1 cellular context compared by ENCODE assay signal in genomic region chrX:136694491-136695087, GRCh38.
A peak's percentile ranks its signal among the peaks of the same experiment; 100 is the strongest.
TF ChIP-seq lines count a peak whose summit lies in the region.

No MANE protein-coding gene starts in this region.

TF ChIP-seq in IMR-90, 13 proteins besides CTCF, POLR2A, EP300 and RAD21:
- peak; percentile 60 for TF ChIP-seq SMC3 (IDR thresholded peaks at IDR 0.05; ENCODE audit: low read depth, low read length)
- TF ChIP-seq MAZ (IDR thresholded peaks at IDR 0.05; ENCODE audit: borderline replicate concordance, low read depth, low read length), result no peak
